In the genomic region with DNA sequence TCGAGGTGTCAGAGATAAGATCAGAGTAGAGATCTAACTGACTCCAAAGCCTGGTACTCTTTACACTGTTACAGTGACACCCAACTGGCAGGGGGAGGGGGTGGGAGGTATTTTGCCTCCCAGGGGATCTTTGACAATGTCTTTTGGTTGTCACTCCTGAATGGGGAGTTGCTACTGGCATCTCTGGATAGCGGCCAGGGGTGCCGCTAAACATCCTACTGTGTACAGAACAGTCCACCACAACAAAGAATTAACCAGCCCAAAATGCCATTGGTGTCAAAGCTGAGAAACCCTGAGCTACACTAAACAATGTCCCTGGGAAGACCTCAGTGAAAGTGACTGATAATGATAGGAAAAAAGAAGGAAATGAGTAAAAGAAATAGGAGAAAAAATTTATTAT, we compare ENCODE assay signal across 17 cellular contexts. TPM values are rescaled to one million over a fixed set of nuclear protein-coding genes. Genes with fewer than 3 reads are reported as not detected.
"Had no signal": no experiment of that assay in that cellular context is flagged by ENCODE, and none has a peak within 500 bp of the region (broad histone marks: within the 10 kb centered on the region; RNA-seq: fewer than 3 reads in every experiment).

No MANE protein-coding gene starts in this region.

- ATAC-seq: activated naive CD4-positive, alpha-beta T cell treated with anti-CD3 and anti-CD28 coated beads, Interleukin-2, amount 50 U/mL, for 72 hours; esophagus mucosa; left colon; stimulated activated effector memory CD8-positive, alpha-beta T cell treated with anti-CD3 and anti-CD28 coated beads, Interleukin-12 subunit alpha, Interleukin-12 subunit beta, amount 100 ng/mL, for 72 hours; T-cell had no signal

- H3K27ac ChIP-seq: SJCRH30 had no signal

- H3K4me2 ChIP-seq: smooth muscle cell had no signal

- H3K9me3 ChIP-seq: ovary, SJCRH30 had no signal

- H3K4me1 ChIP-seq: SJCRH30 had no signal

- H3K27me3 ChIP-seq: brain microvascular endothelial cell, ovary, SJCRH30 had no signal

- DNase-seq: activated CD4-positive, alpha-beta T cell treated with anti-CD3 and anti-CD28 coated beads, Interleukin-2, amount 10 ng/mL, durations not matched to agents 7 days and 5 days; activated CD4-positive, CD25-positive, alpha-beta regulatory T cell; activated effector memory CD4-positive, alpha-beta T cell treated with Interleukin-2 at 50 U/mL for 16 hours; activated T-cell treated with anti-CD3 and anti-CD28 coated beads, Interleukin-2, amount 50 U/mL, for 24 hours; brain microvascular endothelial cell; foreskin fibroblast; glutamatergic neuron; left colon; ovary; SJCRH30; T-cell; T1000 had no signal

- H3K4me3 ChIP-seq: ovary, SJCRH30, smooth muscle cell had no signal

- H3K36me3 ChIP-seq: brain microvascular endothelial cell, ovary, SJCRH30 had no signal

RNA-seq across cellular contexts. Expression of gene FPR3, which starts 3.2 kb away (rescaled TPM):
- total RNA-seq: activated CD4-positive, alpha-beta T cell treated with anti-CD3 and anti-CD28 coated beads, Interleukin-2, amount 10 ng/mL, durations not matched to agents 7 days and 5 days; activated naive CD4-positive, alpha-beta T cell treated with anti-CD3 and anti-CD28 coated beads, Interleukin-2, amount 50 U/mL, for 72 hours; SJCRH30; smooth muscle cell had no signal
- polyA plus RNA-seq: neural cell, smooth muscle cell had no signal

RNA-seq across cellular contexts. Expression of gene FPR2, which starts 37.1 kb away (rescaled TPM):
- total RNA-seq: activated CD4-positive, alpha-beta T cell treated with anti-CD3 and anti-CD28 coated beads, Interleukin-2, amount 10 ng/mL, durations not matched to agents 7 days and 5 days; activated naive CD4-positive, alpha-beta T cell treated with anti-CD3 and anti-CD28 coated beads, Interleukin-2, amount 50 U/mL, for 72 hours; SJCRH30; smooth muscle cell; T-cell had no signal
- polyA plus RNA-seq: neural cell, smooth muscle cell had no signal

RNA-seq across cellular contexts. Expression of gene FPR1, which starts 46.4 kb away (rescaled TPM):
- total RNA-seq: activated CD4-positive, alpha-beta T cell treated with anti-CD3 and anti-CD28 coated beads, Interleukin-2, amount 10 ng/mL, durations not matched to agents 7 days and 5 days; activated naive CD4-positive, alpha-beta T cell treated with anti-CD3 and anti-CD28 coated beads, Interleukin-2, amount 50 U/mL, for 72 hours; SJCRH30; smooth muscle cell had no signal
- polyA plus RNA-seq: neural cell, smooth muscle cell had no signal
